Comparison of ENCODE assay signal across 1 cellular context in genomic region chr20:62429455-62430310, GRCh38.
A peak's percentile ranks its signal among the peaks of the same experiment; 100 is the strongest.
TF ChIP-seq lines count a peak whose summit lies in the region.

No MANE protein-coding gene starts in this region.

TF ChIP-seq in HepG2, 621 proteins besides CTCF, POLR2A, EP300 and RAD21 (continued from another document):
- TF ChIP-seq ZNF687 (CRISPR knock-in tag; IDR thresholded peaks at IDR 0.05) = peak; percentile 4; the same call in 1 of the 2 replicates
- TF ChIP-seq HNRNPL (IDR thresholded peaks at IDR 0.05; ENCODE audit: low read depth, low read length) = peak; percentile 74
- TF ChIP-seq TCF7 (IDR thresholded peaks at IDR 0.05; ENCODE audit: low read depth) = no peak
- no peak for TF ChIP-seq NFATC3 (CRISPR knock-in tag; IDR thresholded peaks at IDR 0.05)
- no peak for TF ChIP-seq KLF11 (CRISPR knock-in tag; IDR thresholded peaks at IDR 0.05)
- TF ChIP-seq DR1 (CRISPR knock-in tag; IDR thresholded peaks at IDR 0.05) = 0 out of 2 replicates have a peak, but pooled peaks have one; percentile 14
- TF ChIP-seq SMARCC2 (IDR thresholded peaks at IDR 0.05) = no peak
- TF ChIP-seq ZNF235 (CRISPR knock-in tag; IDR thresholded peaks at IDR 0.05; ENCODE audit: borderline replicate concordance) = 0 out of 2 replicates have a peak, but pooled peaks have one; percentile 13
- TF ChIP-seq ZNF468 (CRISPR knock-in tag; IDR thresholded peaks at IDR 0.05) = no peak
- TF ChIP-seq SPEN (CRISPR knock-in tag; IDR thresholded peaks at IDR 0.05; ENCODE audit: low read depth) = 0 out of 2 replicates have a peak, but pooled peaks have one; percentile 36
- TF ChIP-seq IRF9 (CRISPR knock-in tag; IDR thresholded peaks at IDR 0.05; ENCODE audit: borderline replicate concordance) = 0 out of 2 replicates have a peak, but pooled peaks have one; percentile 53
- 0 out of 2 replicates have a peak, but pooled peaks have one; percentile 66 for TF ChIP-seq EEA1 (CRISPR knock-in tag; IDR thresholded peaks at IDR 0.05; ENCODE audit: borderline replicate concordance)
- no peak for TF ChIP-seq HNF4A (CRISPR knock-in tag; IDR thresholded peaks at IDR 0.05)
- no peak for TF ChIP-seq ZNF562 (CRISPR knock-in tag; IDR thresholded peaks at IDR 0.05; ENCODE audit: borderline replicate concordance)
